In genomic region chr17:75588546-75589016, GRCh38 we compare ENCODE assay signal across 9 cellular contexts. TPM values are rescaled to one million over a fixed set of nuclear protein-coding genes. Genes with fewer than 3 reads are reported as not detected.
A peak's percentile ranks its signal among the peaks of the same experiment; 100 is the strongest.
DNase-seq lines count a peak whose midpoint lies in the region; ATAC-seq and TF ChIP-seq lines count a peak whose summit lies in the region.
"Had no signal": no experiment of that assay in that cellular context is flagged by ENCODE, and none has a peak within 500 bp of the region (broad histone marks: within the 10 kb centered on the region; RNA-seq: fewer than 3 reads in every experiment).

No MANE protein-coding gene starts in this region.

- no peaks in the 10 kb centered on the region for H3K9me2 ChIP-seq in OCI-LY1 (ENCODE audit: low read depth, low read length)

- no peaks in the 10 kb centered on the region for H3K9me3 ChIP-seq in A673 (ENCODE audit: low read depth, low read length, poor library complexity, severe bottlenecking)
- H3K9me3 ChIP-seq in OCI-LY1 (ENCODE audit: low read length): no peaks in the 10 kb centered on the region

- ATAC-seq in GM19463 (IDR thresholded peaks at IDR 0.05; ENCODE audit: unreplicated experiment) (peak; percentile 22), GM19395 (IDR thresholded peaks at IDR 0.05; ENCODE audit: unreplicated experiment) (no peak), GM21515 (IDR thresholded peaks at IDR 0.05; ENCODE audit: unreplicated experiment) (no peak)

- H3K27ac ChIP-seq in A673 (ENCODE audit: low read depth, low read length, poor library complexity, severe bottlenecking): peak overlapping the region; percentile 73
- no peak overlapping the region for H3K27ac ChIP-seq in OCI-LY1 (ENCODE audit: low read depth, low read length, poor library complexity, severe bottlenecking)

- H3K4me3 Mint-ChIP-seq in nephron: peak overlapping the region; percentile 63 to 72 (median 64)

- no peaks in the 10 kb centered on the region for H3K79me2 ChIP-seq in OCI-LY1 (ENCODE audit: insufficient read depth, low read length)

- no TSS peak for BruUV-seq in A673 (replicated peaks; lab: Mats Ljungman, UMichigan)

- intact Hi-C loops in A673 (cut with micrococcal nuclease; ENCODE audit: unreplicated experiment): loop anchor here (5.0 to 10.0 kb wide), 2 partner anchors 71 to 164 kb away; partner anchors contain the start of genes CASKIN2 and TSEN54

- H3K4me1 ChIP-seq in A673 (ENCODE audit: insufficient read depth, low read length, poor library complexity, severe bottlenecking): peaks cover 9% of the 10 kb centered on the region
- peaks cover 11% of the 10 kb centered on the region for H3K4me1 ChIP-seq in OCI-LY1 (ENCODE audit: insufficient read depth, low read length, severe bottlenecking)

- H3F3A ChIP-seq in OCI-LY1 (ENCODE audit: insufficient read depth, low read length): no peaks in the 10 kb centered on the region

- no peaks in the 10 kb centered on the region for H4K20me1 ChIP-seq in OCI-LY1 (ENCODE audit: insufficient read depth, low read length)

- H3K9ac ChIP-seq in OCI-LY1 (ENCODE audit: low read length): no peak overlapping the region; the same call in 1 of the 2 replicates

- peaks cover 17% of the 10 kb centered on the region for H3K27me3 Mint-ChIP-seq in nephron (ENCODE audit: low read depth)

- no peaks in the 10 kb centered on the region for H3K36me3 ChIP-seq in A673 (ENCODE audit: insufficient read depth, low read length, poor library complexity, severe bottlenecking)
- H3K36me3 ChIP-seq in OCI-LY1 (ENCODE audit: insufficient read depth, low read length): no peaks in the 10 kb centered on the region

- DNase-seq in A673 (ENCODE audit: low spot score) (no peak), epithelial cell of proximal tubule (ENCODE audit: low read depth) (no peak), HuH-7 (ENCODE audit: low spot score) (no peak)

- POLR2A ChIA-PET in A673 (lab: Charles Lee; ENCODE audit: low non-redundant PET): interaction anchor here (0.6 kb wide), 1 partner anchor 1852 kb away, joined by 3 read pairs; no protein-coding TSS in a partner anchor

- H3K9me3 Mint-ChIP-seq in nephron: peaks cover 6% of the 10 kb centered on the region

- no peak overlapping the region for H2AFZ ChIP-seq in OCI-LY1 (ENCODE audit: low read length)

- TF ChIP-seq CTCF in A673 (conservative IDR thresholded peaks at IDR 0.05; ENCODE audit: low read depth, low read length): peak; percentile 4; the same call in 1 of the 2 replicates
- no peak for TF ChIP-seq CTCF in OCI-LY1 (IDR thresholded peaks at IDR 0.05; ENCODE audit: low read length)
- TF ChIP-seq CTCF in epithelial cell of proximal tubule (conservative IDR thresholded peaks at IDR 0.05; ENCODE audit: low read depth, low read length): no peak
- no peak for TF ChIP-seq CTCF in nephron (IDR thresholded peaks at IDR 0.05; ENCODE audit: unreplicated experiment in 3 of 3)

- H3K27me3 ChIP-seq in A673 (replicated peaks; ENCODE audit: insufficient read depth, low read depth, low read length, poor library complexity): no peaks in the 10 kb centered on the region
- peaks cover 15% of the 10 kb centered on the region; the same call in 1 of the 2 replicates for H3K27me3 ChIP-seq in OCI-LY1 (ENCODE audit: insufficient read depth, low read length)

- H3K4me3 ChIP-seq in A673 (ENCODE audit: low read depth, low read length, poor library complexity, severe bottlenecking) (peak overlapping the region; percentile 55), OCI-LY1 (ENCODE audit: low read depth, low read length, poor library complexity, severe bottlenecking) (peak overlapping the region; percentile 41), epithelial cell of proximal tubule (ENCODE audit: low read depth, low read length) (peak overlapping the region; percentile 16)

- H3K36me3 Mint-ChIP-seq in nephron (ENCODE audit: low read depth): no peaks in the 10 kb centered on the region

- peak overlapping the region; percentile 59 for H3K4me2 ChIP-seq in OCI-LY1 (ENCODE audit: low read length)

- CTCF ChIA-PET in A673 (lab: Charles Lee): interaction anchor here (0.5 to 1.1 kb wide), 3 partner anchors 9 to 165 kb away, joined by 3 to 6 read pairs (median 4); no protein-coding TSS in a partner anchor

- H3K4me1 Mint-ChIP-seq in nephron: peaks cover 6% of the 10 kb centered on the region

- no peak overlapping the region for H3K27ac Mint-ChIP-seq in nephron

RNA-seq across cellular contexts. Expression of gene MYO15B, which starts 1.0 kb away (rescaled TPM):
- total RNA-seq in A673 (2021) (9.3 and 14.7 TPM in 2 replicates), epithelial cell of proximal tubule (0.36 and 5.4 TPM in 2 replicates)

RNA-seq across cellular contexts. Expression of gene SMIM5, which starts 44.7 kb away (rescaled TPM):
- 0.22 TPM in 1 of 2 replicates, not detected in the other for total RNA-seq in A673 (2021)
- 0.63 and 0.94 TPM in 2 replicates for total RNA-seq in epithelial cell of proximal tubule
- total RNA-seq: dermis microvascular lymphatic vessel endothelial cell had no signal
